ENCODE assay signal across 8 cellular contexts in genomic region chr18:61502472-61502871, GRCh38.
DNase-seq lines count a peak whose midpoint lies in the region; ATAC-seq and TF ChIP-seq lines count a peak whose summit lies in the region.

No MANE protein-coding gene starts in this region.

- no peak overlapping the region for H3K27ac ChIP-seq in RWPE2 (ENCODE audit: poor library complexity, severe bottlenecking)

- H3K4me1 ChIP-seq in RWPE2 (ENCODE audit: insufficient read depth, poor library complexity, severe bottlenecking), result no peaks in the 10 kb centered on the region

- no peaks in the 10 kb centered on the region for H3K9me3 ChIP-seq in RWPE2 (ENCODE audit: severe bottlenecking)

- no peaks in the 10 kb centered on the region for H3K36me3 ChIP-seq in RWPE2 (ENCODE audit: low read depth)

- H3K4me3 ChIP-seq in RWPE2 (ENCODE audit: severe bottlenecking), result no peak overlapping the region
- no peak overlapping the region for H3K4me3 ChIP-seq in epithelial cell of proximal tubule (ENCODE audit: low read depth, low read length)

- DNase-seq in Ammon's horn (ENCODE audit: low spot score) (peak; percentile 88), Kasumi-1 (lab: John Stamatoyannopoulos, UW) (peak; percentile 71 to 87), RWPE2 (ENCODE audit: low spot score) (no peak), epithelial cell of proximal tubule (ENCODE audit: low read depth) (peak; percentile 2), myocyte (ENCODE audit: low read depth) (peak; percentile 67)

- ATAC-seq in GM18867 (IDR thresholded peaks at IDR 0.05; ENCODE audit: unreplicated experiment) (peak; percentile 63), RWPE2 (ENCODE audit: low read depth) (peak; percentile 58; the same call in 2 of the 3 replicates), HG02763 (IDR thresholded peaks at IDR 0.05; ENCODE audit: unreplicated experiment) (no peak), GM19328 (IDR thresholded peaks at IDR 0.05; ENCODE audit: unreplicated experiment) (no peak)

- no peaks in the 10 kb centered on the region for H3K27me3 ChIP-seq in RWPE2 (ENCODE audit: insufficient read depth, poor library complexity, severe bottlenecking)

- TF ChIP-seq CTCF in RWPE2 (IDR thresholded peaks at IDR 0.05; ENCODE audit: poor library complexity, severe bottlenecking), result peak; percentile 75
- TF ChIP-seq CTCF in epithelial cell of proximal tubule (conservative IDR thresholded peaks at IDR 0.05; ENCODE audit: low read depth, low read length), result peak; percentile 76

Comparison
In these comparisons a context has a peak if more than half of its experiments do, and no peak if none do; other contexts are left out.
1. ATAC-seq: peak in GM18867 (single experiment) and RWPE2 (single experiment); none in HG02763 (single experiment) and GM19328 (single experiment).